ENCODE assay signal across 8 cellular contexts in the genomic region with DNA sequence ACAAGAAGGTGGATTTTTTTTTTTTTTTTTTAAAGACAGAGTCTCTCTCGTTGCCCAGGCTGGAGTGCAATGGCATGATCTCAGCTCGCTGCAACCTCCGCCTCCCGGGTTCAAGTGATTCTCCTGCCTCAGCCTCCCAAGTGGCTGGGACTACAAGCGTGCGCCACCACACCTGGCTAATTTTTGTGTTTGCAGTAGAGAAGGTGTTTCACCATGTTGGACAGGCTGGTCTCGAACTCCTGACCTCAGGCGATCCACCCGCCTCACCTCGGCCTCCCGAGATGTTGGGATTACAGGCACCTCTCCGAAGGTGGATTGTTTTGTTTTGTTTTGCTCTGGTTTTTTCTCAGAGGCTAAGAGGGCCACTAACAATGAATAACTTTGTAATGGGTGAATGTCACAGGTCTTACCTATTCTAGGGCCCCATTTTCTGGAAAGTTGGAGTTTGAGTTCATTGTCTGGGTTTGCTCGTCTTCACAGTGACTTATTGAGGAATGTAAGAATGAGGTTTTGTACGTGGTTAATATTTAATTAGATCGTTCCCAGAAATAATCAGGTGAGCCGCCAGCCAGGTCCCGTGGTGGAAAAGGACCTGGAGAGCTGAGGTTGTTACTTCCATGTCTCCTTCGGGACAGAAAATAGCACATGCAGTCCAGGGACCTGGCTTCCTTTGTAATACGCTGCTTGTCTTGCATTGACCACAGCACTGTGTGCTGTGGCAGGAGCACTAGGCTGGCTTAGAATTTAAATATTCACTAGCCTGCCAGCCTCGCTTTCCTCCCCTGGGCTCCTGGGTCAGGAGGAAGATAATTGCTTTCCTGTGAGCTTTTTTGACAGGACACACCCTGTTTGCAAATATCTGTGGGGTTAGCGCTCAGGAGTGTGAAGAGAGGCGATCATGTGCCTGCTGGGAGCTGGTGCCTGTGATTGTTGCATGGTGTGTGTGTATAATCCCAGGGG. TPM values are rescaled to one million over a fixed set of nuclear protein-coding genes. Genes with fewer than 3 reads are reported as not detected.
DNase-seq lines count a peak whose midpoint lies in the region; TF ChIP-seq lines count a peak whose summit lies in the region.

No MANE protein-coding gene starts in this region.

- H3K27ac Mint-ChIP-seq in Calu3 (ENCODE audit: unreplicated experiment): peak overlapping the region; percentile 74
- peak overlapping the region; percentile 88 to 96 (median 92) for H3K27ac Mint-ChIP-seq in nephron

- CTCF ChIA-PET in Calu3 (lab: Charles Lee): interaction anchor here (0.6 to 1.8 kb wide), 4 partner anchors 15 to 56 kb away, joined by 3 to 12 read pairs (median 8); no protein-coding TSS in a partner anchor

- no peaks in the 10 kb centered on the region for H3K9me3 ChIP-seq in MM.1S (replicated peaks; ENCODE audit: insufficient read depth, low read length)
- no peaks in the 10 kb centered on the region for H3K9me3 ChIP-seq in GM23248 (ENCODE audit: low read depth)

- peaks cover 10% of the 10 kb centered on the region; the same call in 1 of the 2 replicates for H3F3A ChIP-seq in MM.1S (ENCODE audit: insufficient read depth, low read length)
- H3F3A ChIP-seq in GM23248 (ENCODE audit: insufficient read depth): peaks cover 7% of the 10 kb centered on the region; the same call in 1 of the 2 replicates

- peak overlapping the region; percentile 85 for H3K4me3 Mint-ChIP-seq in Calu3 (ENCODE audit: low read depth, unreplicated experiment)
- peak overlapping the region; percentile 91 to 95 (median 95) for H3K4me3 Mint-ChIP-seq in nephron

- DNase-seq in Calu3: no peak
- DNase-seq in MM.1S: no peak
- DNase-seq in erythroblast (lab: John Stamatoyannopoulos, UW): no peak
- DNase-seq in SHP77 (lab: John Stamatoyannopoulos, UW): no peak
- DNase-seq in central memory CD4-positive, alpha-beta T cell: no peak
- DNase-seq in GM23248: no peak

- no peaks in the 10 kb centered on the region for H3K27me3 ChIP-seq in MM.1S (replicated peaks; ENCODE audit: insufficient read depth, low read length)
- H3K27me3 ChIP-seq in GM23248 (replicated peaks; ENCODE audit: insufficient read depth): no peaks in the 10 kb centered on the region

- H3K4me3 ChIP-seq in MM.1S (ENCODE audit: low read length) (no peak overlapping the region), GM23248 (no peak overlapping the region)

- H3K27ac ChIP-seq in MM.1S (ENCODE audit: low read length) (no peak overlapping the region), cingulate gyrus (ENCODE audit: low read depth, low read length) (peak overlapping the region; percentile 99), GM23248 (no peak overlapping the region)

- H3K27me3 Mint-ChIP-seq in Calu3 (ENCODE audit: unreplicated experiment): no peaks in the 10 kb centered on the region
- H3K27me3 Mint-ChIP-seq in nephron (ENCODE audit: low read depth): peaks cover 46% of the 10 kb centered on the region

- H4K20me1 ChIP-seq in MM.1S (ENCODE audit: insufficient read depth, low read length): no peaks in the 10 kb centered on the region
- H4K20me1 ChIP-seq in GM23248 (ENCODE audit: insufficient read depth): no peaks in the 10 kb centered on the region

- H3K9me3 Mint-ChIP-seq in Calu3 (ENCODE audit: low read depth, unreplicated experiment) (no peaks in the 10 kb centered on the region), nephron (no peaks in the 10 kb centered on the region)

- H3K36me3 Mint-ChIP-seq in Calu3 (ENCODE audit: insufficient read depth, unreplicated experiment): peaks cover 78% of the 10 kb centered on the region
- peaks cover 7% of the 10 kb centered on the region for H3K36me3 Mint-ChIP-seq in nephron (ENCODE audit: low read depth)

- TF ChIP-seq CTCF in Calu3 (IDR thresholded peaks at IDR 0.05; ENCODE audit: unreplicated experiment) (no peak), MM.1S (IDR thresholded peaks at IDR 0.05; ENCODE audit: low read length) (no peak), nephron (IDR thresholded peaks at IDR 0.05; ENCODE audit: unreplicated experiment in 3 of 3) (no peak)

- intact Hi-C loops in Calu3 (cut with micrococcal nuclease; ENCODE audit: unreplicated experiment): loop anchor here (1.0 to 2.0 kb wide), 2 partner anchors 15 to 44 kb away; no protein-coding TSS in a partner anchor

- BruUV-seq in Calu3 (replicated peaks; lab: Mats Ljungman, UMichigan): no TSS peak

- H3K79me2 ChIP-seq in MM.1S (ENCODE audit: low read length) (peaks cover 60% of the 10 kb centered on the region), GM23248 (ENCODE audit: insufficient read depth) (peaks cover 17% of the 10 kb centered on the region)

- TF ChIP-seq POLR2A in erythroblast (IDR thresholded peaks at IDR 0.05; ENCODE audit: low read length): no peak

- H3K4me1 ChIP-seq in MM.1S (ENCODE audit: low read length): no peaks in the 10 kb centered on the region
- peaks cover 33% of the 10 kb centered on the region for H3K4me1 ChIP-seq in GM23248 (ENCODE audit: insufficient read depth)

- no peaks in the 10 kb centered on the region for H3K9me2 ChIP-seq in MM.1S (replicated peaks; ENCODE audit: insufficient read depth, low read length)
- no peaks in the 10 kb centered on the region for H3K9me2 ChIP-seq in GM23248 (ENCODE audit: insufficient read depth)

- no peak overlapping the region for H2AFZ ChIP-seq in MM.1S (ENCODE audit: low read length)
- H2AFZ ChIP-seq in GM23248: no peak overlapping the region

- H3K36me3 ChIP-seq in MM.1S (replicated peaks; ENCODE audit: insufficient read depth, low read length) (no peaks in the 10 kb centered on the region), GM23248 (ENCODE audit: low read depth) (no peaks in the 10 kb centered on the region)

- in situ Hi-C loops in GM23248 (cut with MboI): no loop called here

- H3K9ac ChIP-seq in MM.1S (ENCODE audit: low read length) (no peak overlapping the region), GM23248 (no peak overlapping the region)

- 95 to 98% methylated on average over 22 of the region's 22 CpGs for WGBS in GM23248 (ENCODE audit: low coverage in 1 of 2, low lambda C conversion rate in 2 of 2, missing lambda C conversion rate in 2 of 2), 2 experiments

- H3K4me2 ChIP-seq in MM.1S (ENCODE audit: low read depth, low read length) (peak overlapping the region; percentile 68; the same call in 1 of the 2 replicates), GM23248 (ENCODE audit: unreplicated experiment) (no peak overlapping the region)

- H3K4me1 Mint-ChIP-seq in Calu3 (ENCODE audit: low read depth, unreplicated experiment): peaks cover 64% of the 10 kb centered on the region
- peaks cover 52% of the 10 kb centered on the region for H3K4me1 Mint-ChIP-seq in nephron

RNA-seq across cellular contexts. Expression of gene HIP1R, which starts 2.3 kb away (rescaled TPM):
- total RNA-seq in Calu3 (2022): 234 and 246 TPM in 2 replicates
- total RNA-seq in GM23248 (2014; rRNA removed; shearing (Covaris generic)): 16.3 and 16.4 TPM in 2 replicates
- 7.1 and 7.6 TPM in 2 replicates for polyA plus RNA-seq in GM23248 (2016; fragmentation: Nextera tagmentation; extraction: Ambion mirVana)

RNA-seq across cellular contexts. Expression of gene VPS37B, which starts 58.3 kb away (rescaled TPM):
- 104 and 118 TPM in 2 replicates for total RNA-seq in Calu3 (2022)
- 26.1 and 31.3 TPM in 2 replicates for total RNA-seq in GM23248 (2014; rRNA removed; shearing (Covaris generic))
- 19.1 and 19.9 TPM in 2 replicates for polyA plus RNA-seq in GM23248 (2016; fragmentation: Nextera tagmentation; extraction: Ambion mirVana)

Comparison
In these comparisons a context has a peak if more than half of its experiments do, and no peak if none do; other contexts are left out.
1. RNA of gene HIP1R, which starts 2.3 kb away (total RNA-seq): 234 to 246 TPM in Calu3; 16.3 to 16.4 TPM in GM23248; every median in the first group is over 10 times any median in the second.